ENCODE assay signal across 1 cellular context in genomic region chr21:38498057-38498833, GRCh38.
TF ChIP-seq lines count a peak whose summit lies in the region.

ERG (minus strand) TSS chr21:38498477; CDS start chr21:38498380, 97 bp downstream.

TF ChIP-seq in HepG2, 621 proteins besides CTCF, POLR2A, EP300 and RAD21 (continued from another document):
- TF ChIP-seq MNT (IDR thresholded peaks at IDR 0.05), result no peak
- no peak for TF ChIP-seq HES4 (CRISPR knock-in tag; IDR thresholded peaks at IDR 0.05; ENCODE audit: borderline replicate concordance)
- no peak for TF ChIP-seq ZBTB21 (CRISPR knock-in tag; IDR thresholded peaks at IDR 0.05)
- TF ChIP-seq UBTF (CRISPR knock-in tag; IDR thresholded peaks at IDR 0.05), result no peak
- TF ChIP-seq IRF1 (CRISPR knock-in tag; IDR thresholded peaks at IDR 0.05; ENCODE audit: low read depth), result no peak
- no peak for TF ChIP-seq TBX2 (CRISPR knock-in tag; IDR thresholded peaks at IDR 0.05; ENCODE audit: borderline replicate concordance)
- no peak for TF ChIP-seq NCOA2 (CRISPR knock-in tag; IDR thresholded peaks at IDR 0.05)
- TF ChIP-seq HMGXB4 (CRISPR knock-in tag; IDR thresholded peaks at IDR 0.05; ENCODE audit: borderline replicate concordance in 1 of 2, low read depth in 1 of 2), result no peak
- no peak for TF ChIP-seq ZNF513 (CRISPR knock-in tag; conservative IDR thresholded peaks at IDR 0.05)
